16 cellular contexts compared by ENCODE assay signal in genomic region chr1:1044455-1044854, GRCh38. TPM values are rescaled to one million over a fixed set of nuclear protein-coding genes. Genes with fewer than 3 reads are reported as not detected.
A peak's percentile ranks its signal among the peaks of the same experiment; 100 is the strongest.
DNase-seq lines count a peak whose midpoint lies in the region; FAIRE-seq and TF ChIP-seq lines count a peak whose summit lies in the region.
"Had no signal": no experiment of that assay in that cellular context is flagged by ENCODE, and none has a peak within 500 bp of the region (broad histone marks: within the 10 kb centered on the region; RNA-seq: fewer than 3 reads in every experiment).

No MANE protein-coding gene starts in this region.

- H3K27ac Mint-ChIP-seq in glutamatergic neuron (ENCODE audit: unreplicated experiment), result peak overlapping the region; percentile 33
- H3K27ac Mint-ChIP-seq: GM23338 had no signal

- DNase-seq in bronchial epithelial cell (ENCODE audit: low read depth) (no peak), glutamatergic neuron (no peak), cerebellar nuclear complex (lab: John Stamatoyannopoulos, UW) (no peak), SIG-M5 (lab: John Stamatoyannopoulos, UW) (no peak), NCI-H2029 (lab: John Stamatoyannopoulos, UW) (no peak)
- DNase-seq: ACHN; Calu3; CD4-positive, alpha-beta memory T cell; DMS79 treated with DMSO at 0.1 percent for 48 hours; GF-D8; H7; KBM-7 had no signal

- H3K9me3 ChIP-seq in HEK293 (ENCODE audit: control insufficient read depth, insufficient read depth, low read depth, low read length), result no peaks in the 10 kb centered on the region

- H3K4me1 Mint-ChIP-seq in glutamatergic neuron (ENCODE audit: low read depth, unreplicated experiment), result peaks cover 1% of the 10 kb centered on the region

- FAIRE-seq in bronchial epithelial cell (lab: Jason Lieb, UNC), result peak; percentile 82
- FAIRE-seq: A204.1 had no signal

- peaks cover 0 to 65% of the 10 kb centered on the region in 2 experiments; a peak in 1 of 3 replicates for H3K36me3 ChIP-seq in HEK293 (ENCODE audit: control insufficient read depth in 2 of 2, insufficient read depth in 1 of 2, low read length in 2 of 2)
- H3K36me3 ChIP-seq in bronchial epithelial cell (ENCODE audit: control insufficient read depth, insufficient read depth, low read length), result peaks cover 59% of the 10 kb centered on the region

- TF ChIP-seq CTCF in HEK293 (tag by site-specific recombination; IDR thresholded peaks at IDR 0.05) (no peak), bronchial epithelial cell (IDR thresholded peaks at IDR 0.05; ENCODE audit: insufficient read depth, low read length, severe bottlenecking) (no peak), glutamatergic neuron (IDR thresholded peaks at IDR 0.05; ENCODE audit: partially characterized antibody, unreplicated experiment) (no peak)

- H3K36me3 Mint-ChIP-seq in glutamatergic neuron (ENCODE audit: unreplicated experiment), result peaks cover 4% of the 10 kb centered on the region
- H3K36me3 Mint-ChIP-seq: CD4-positive, alpha-beta memory T cell had no signal

- no peaks in the 10 kb centered on the region for H3K27me3 ChIP-seq in bronchial epithelial cell (ENCODE audit: control insufficient read depth, insufficient read depth, low read length)

- CTCF ChIA-PET in HEK293 (lab: Yijun Ruan, JAX), result interaction anchor here (0.5 to 0.6 kb wide), 2 partner anchors 17 to 546 kb away, joined by 3 to 5 read pairs; no protein-coding TSS in a partner anchor

- H3K4me3 Mint-ChIP-seq in glutamatergic neuron (ENCODE audit: unreplicated experiment), result peak overlapping the region; percentile 55
- H3K4me3 Mint-ChIP-seq: GM23338 had no signal

- H3K4me3 ChIP-seq in HEK293 (ENCODE audit: low read depth, low read length) (no peak overlapping the region), bronchial epithelial cell (ENCODE audit: low read depth, low read length) (no peak overlapping the region)
- H3K4me3 ChIP-seq: GM23338 had no signal

- H3K4me1 ChIP-seq in HEK293 (ENCODE audit: control insufficient read depth, insufficient read depth, low read length), result no peaks in the 10 kb centered on the region

- no peak overlapping the region for H3K27ac ChIP-seq in HEK293 (ENCODE audit: extremely low read depth, low read depth, low read length)
- H3K27ac ChIP-seq: C4-2B had no signal

- POLR2A ChIA-PET in HEK293 (lab: Yijun Ruan, JAX), result interaction anchor here (0.7 kb wide), 1 partner anchor 14 kb away, joined by 3 read pairs; no protein-coding TSS in a partner anchor

- peaks cover 11% of the 10 kb centered on the region for H3K9me3 Mint-ChIP-seq in glutamatergic neuron (ENCODE audit: unreplicated experiment)
- H3K9me3 Mint-ChIP-seq: GM23338 had no signal

- peaks cover 16% of the 10 kb centered on the region for H3K27me3 Mint-ChIP-seq in glutamatergic neuron (ENCODE audit: unreplicated experiment)
- H3K27me3 Mint-ChIP-seq: CD4-positive, alpha-beta memory T cell had no signal

TF ChIP-seq in HEK293, 187 proteins besides CTCF, POLR2A, EP300 and RAD21:
- TF ChIP-seq ZNF398 (tag by site-specific recombination; IDR thresholded peaks at IDR 0.05), result no peak
- TF ChIP-seq ZSCAN23 (tag by site-specific recombination; IDR thresholded peaks at IDR 0.05), result no peak
- no peak for TF ChIP-seq YY2 (tag by site-specific recombination; IDR thresholded peaks at IDR 0.05)
- TF ChIP-seq BCL11B (tag by site-specific recombination; IDR thresholded peaks at IDR 0.05; ENCODE audit: low read depth), result no peak
- TF ChIP-seq, protein P1, sequence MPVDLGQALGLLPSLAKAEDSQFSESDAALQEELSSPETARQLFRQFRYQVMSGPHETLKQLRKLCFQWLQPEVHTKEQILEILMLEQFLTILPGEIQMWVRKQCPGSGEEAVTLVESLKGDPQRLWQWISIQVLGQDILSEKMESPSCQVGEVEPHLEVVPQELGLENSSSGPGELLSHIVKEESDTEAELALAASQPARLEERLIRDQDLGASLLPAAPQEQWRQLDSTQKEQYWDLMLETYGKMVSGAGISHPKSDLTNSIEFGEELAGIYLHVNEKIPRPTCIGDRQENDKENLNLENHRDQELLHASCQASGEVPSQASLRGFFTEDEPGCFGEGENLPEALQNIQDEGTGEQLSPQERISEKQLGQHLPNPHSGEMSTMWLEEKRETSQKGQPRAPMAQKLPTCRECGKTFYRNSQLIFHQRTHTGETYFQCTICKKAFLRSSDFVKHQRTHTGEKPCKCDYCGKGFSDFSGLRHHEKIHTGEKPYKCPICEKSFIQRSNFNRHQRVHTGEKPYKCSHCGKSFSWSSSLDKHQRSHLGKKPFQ (tag by site-specific recombination; IDR thresholded peaks at IDR 0.05), result no peak
- TF ChIP-seq EGR2 (tag by site-specific recombination; IDR thresholded peaks at IDR 0.05; ENCODE audit: low read depth), result peak; percentile 44; the same call in 1 of the 2 replicates
- TF ChIP-seq ZNF664 (tag by site-specific recombination; IDR thresholded peaks at IDR 0.05), result no peak
- TF ChIP-seq KLF8 (tag by site-specific recombination; IDR thresholded peaks at IDR 0.05), result peak; percentile 34; the same call in 1 of the 2 replicates
- no peak for TF ChIP-seq ZNF596 (tag by site-specific recombination; IDR thresholded peaks at IDR 0.05)
- no peak for TF ChIP-seq ZNF366 (tag by site-specific recombination; conservative IDR thresholded peaks at IDR 0.05)
- no peak for TF ChIP-seq ZNF785 (tag by site-specific recombination; IDR thresholded peaks at IDR 0.05)
- TF ChIP-seq ZNF362 (tag by site-specific recombination; IDR thresholded peaks at IDR 0.05), result no peak
- TF ChIP-seq WT1 (tag by site-specific recombination; IDR thresholded peaks at IDR 0.05), result no peak
- TF ChIP-seq ZFP3 (tag by site-specific recombination; IDR thresholded peaks at IDR 0.05; ENCODE audit: low read depth), result no peak
- no peak for TF ChIP-seq TRIM28 (IDR thresholded peaks at IDR 0.05; ENCODE audit: borderline replicate concordance, low read length)
- TF ChIP-seq HOXD13 (CRISPR knock-in tag; IDR thresholded peaks at IDR 0.05; ENCODE audit: borderline replicate concordance), result no peak
- TF ChIP-seq, protein P2, sequence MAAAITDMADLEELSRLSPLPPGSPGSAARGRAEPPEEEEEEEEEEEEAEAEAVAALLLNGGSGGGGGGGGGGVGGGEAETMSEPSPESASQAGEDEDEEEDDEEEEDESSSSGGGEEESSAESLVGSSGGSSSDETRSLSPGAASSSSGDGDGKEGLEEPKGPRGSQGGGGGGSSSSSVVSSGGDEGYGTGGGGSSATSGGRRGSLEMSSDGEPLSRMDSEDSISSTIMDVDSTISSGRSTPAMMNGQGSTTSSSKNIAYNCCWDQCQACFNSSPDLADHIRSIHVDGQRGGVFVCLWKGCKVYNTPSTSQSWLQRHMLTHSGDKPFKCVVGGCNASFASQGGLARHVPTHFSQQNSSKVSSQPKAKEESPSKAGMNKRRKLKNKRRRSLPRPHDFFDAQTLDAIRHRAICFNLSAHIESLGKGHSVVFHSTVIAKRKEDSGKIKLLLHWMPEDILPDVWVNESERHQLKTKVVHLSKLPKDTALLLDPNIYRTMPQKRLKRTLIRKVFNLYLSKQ (tag by site-specific recombination; IDR thresholded peaks at IDR 0.05; ENCODE audit: borderline replicate concordance), result no peak
- no peak for TF ChIP-seq ZNF837 (tag by site-specific recombination; IDR thresholded peaks at IDR 0.05)
- TF ChIP-seq MYNN (tag by site-specific recombination; IDR thresholded peaks at IDR 0.05; ENCODE audit: borderline replicate concordance), result no peak
- peak; percentile 72 for TF ChIP-seq ZFHX2 (tag by site-specific recombination; conservative IDR thresholded peaks at IDR 0.05)
- no peak for TF ChIP-seq ZNF510 (tag by site-specific recombination; IDR thresholded peaks at IDR 0.05; ENCODE audit: insufficient replicate concordance)
- no peak for TF ChIP-seq ZBTB1 (tag by site-specific recombination; IDR thresholded peaks at IDR 0.05)
- TF ChIP-seq ZNF558 (tag by site-specific recombination; IDR thresholded peaks at IDR 0.05), result no peak
- peak; percentile 58; the same call in 1 of the 2 replicates for TF ChIP-seq KLF9 (tag by site-specific recombination; IDR thresholded peaks at IDR 0.05; ENCODE audit: low read depth)
- TF ChIP-seq ZNF544 (tag by site-specific recombination; IDR thresholded peaks at IDR 0.05), result no peak
- TF ChIP-seq ZNF677 (tag by site-specific recombination; IDR thresholded peaks at IDR 0.05), result no peak

RNA-seq across cellular contexts. Expression of gene AGRN, which starts 24.5 kb away (rescaled TPM):
- total RNA-seq in bronchial epithelial cell (117 and 132 TPM in 2 replicates), glutamatergic neuron (ENCODE audit: unreplicated experiment) (914 TPM)

RNA-seq across cellular contexts. Expression of gene RNF223, which starts 29.7 kb away (rescaled TPM):
- total RNA-seq in bronchial epithelial cell (9.0 and 14.6 TPM in 2 replicates), glutamatergic neuron (ENCODE audit: unreplicated experiment) (not detected)
- total RNA-seq: CD4-positive, alpha-beta memory T cell; GM23338; H7 had no signal

RNA-seq across cellular contexts. Expression of gene ISG15, which starts 31.2 kb away (rescaled TPM):
- total RNA-seq in bronchial epithelial cell (18.2 and 25.7 TPM in 2 replicates), glutamatergic neuron (ENCODE audit: unreplicated experiment) (18.4 TPM)

RNA-seq across cellular contexts. Expression of gene HES4, which starts 44.6 kb away (rescaled TPM):
- total RNA-seq in bronchial epithelial cell (42.6 and 83.5 TPM in 2 replicates), glutamatergic neuron (ENCODE audit: unreplicated experiment) (218 TPM)
- total RNA-seq: CD4-positive, alpha-beta memory T cell had no signal
